In genomic region chr2:159246325-159246988, GRCh38 we compare ENCODE assay signal across 1 cellular context.
TF ChIP-seq lines count a peak whose summit lies in the region.

No MANE protein-coding gene starts in this region.

TF ChIP-seq in K562, 482 proteins besides CTCF, POLR2A, EP300 and RAD21 (continued from another document):
- TF ChIP-seq MLLT1 (IDR thresholded peaks at IDR 0.05) (no peak), MAFG (tag; conservative IDR thresholded peaks at IDR 0.05) (peak; percentile 53; the same call in 1 of the 2 replicates), CHD7 (IDR thresholded peaks at IDR 0.05; ENCODE audit: low read depth, low read length) (no peak)
